ENCODE assay signal across 8 cellular contexts in genomic region chr17:47188266-47188665, GRCh38. TPM values are rescaled to one million over a fixed set of nuclear protein-coding genes. Genes with fewer than 3 reads are reported as not detected.
A peak's percentile ranks its signal among the peaks of the same experiment; 100 is the strongest.
DNase-seq lines count a peak whose midpoint lies in the region; ATAC-seq and TF ChIP-seq lines count a peak whose summit lies in the region.

No MANE protein-coding gene starts in this region.

- H3K27ac ChIP-seq in Panc1 (ENCODE audit: low read length) (peak overlapping the region; percentile 99), coronary artery (peak overlapping the region; percentile 88 to 99), vagina (peak overlapping the region; percentile 97)

- TSS peak; percentile 79 for BruUV-seq in Panc1 (replicated peaks; lab: Mats Ljungman, UMichigan)

- TF ChIP-seq POLR2A in vagina (IDR thresholded peaks at IDR 0.05), result no peak

- peak; percentile 3; the same call in 1 of the 2 replicates for ATAC-seq in Panc1
- no peak for ATAC-seq in memory B cell (ENCODE audit: low read depth)
- ATAC-seq in HG02973 (IDR thresholded peaks at IDR 0.05; ENCODE audit: unreplicated experiment), result no peak
- no peak for ATAC-seq in GM21737 (IDR thresholded peaks at IDR 0.05; ENCODE audit: unreplicated experiment)

- H3K9me3 ChIP-seq in Panc1 (ENCODE audit: control insufficient read depth, insufficient read depth, low read depth, low read length) (no peaks in the 10 kb centered on the region), vagina (no peaks in the 10 kb centered on the region)

- peaks cover 55% of the 10 kb centered on the region for H3K4me1 Mint-ChIP-seq in activated naive CD4-positive, alpha-beta T cell treated with anti-CD3 and anti-CD28 coated beads, Interleukin-2, amount 10 ng/mL, durations not matched to agents 7 days and 5 days
- H3K4me1 Mint-ChIP-seq in memory B cell, result peaks cover 32% of the 10 kb centered on the region

- peak; percentile 34 for DNase-seq in activated naive CD4-positive, alpha-beta T cell treated with anti-CD3 and anti-CD28 coated beads, Interleukin-2, amount 10 ng/mL, durations not matched to agents 7 days and 5 days
- DNase-seq in activated naive CD4-positive, alpha-beta T cell treated with anti-CD3 and anti-CD28 coated beads, Interleukin-2, amount 50 U/mL, for 16 hours, result no peak
- DNase-seq in Panc1 (ENCODE audit: low read depth, low spot score) (no peak), coronary artery (ENCODE audit: low spot score) (no peak), memory B cell (ENCODE audit: low spot score in 2 of 2) (no peak), vagina (ENCODE audit: extremely low spot score in 2 of 2) (no peak)

- peak overlapping the region; percentile 97 for H3K4me3 Mint-ChIP-seq in activated naive CD4-positive, alpha-beta T cell treated with anti-CD3 and anti-CD28 coated beads, Interleukin-2, amount 10 ng/mL, durations not matched to agents 7 days and 5 days
- H3K4me3 Mint-ChIP-seq in memory B cell, result peak overlapping the region; percentile 95

- TF ChIP-seq CTCF in Panc1 (IDR thresholded peaks at IDR 0.05) (no peak), coronary artery (IDR thresholded peaks at IDR 0.05) (no peak), vagina (IDR thresholded peaks at IDR 0.05) (no peak)

- H3K36me3 Mint-ChIP-seq in activated naive CD4-positive, alpha-beta T cell treated with anti-CD3 and anti-CD28 coated beads, Interleukin-2, amount 10 ng/mL, durations not matched to agents 7 days and 5 days, result peaks cover 19% of the 10 kb centered on the region
- peaks cover 7% of the 10 kb centered on the region for H3K36me3 Mint-ChIP-seq in memory B cell

- H3K36me3 ChIP-seq in Panc1 (ENCODE audit: control insufficient read depth, insufficient read depth, low read length) (peaks cover 9% of the 10 kb centered on the region), vagina (no peaks in the 10 kb centered on the region)

- no peaks in the 10 kb centered on the region for H3K9me3 Mint-ChIP-seq in activated naive CD4-positive, alpha-beta T cell treated with anti-CD3 and anti-CD28 coated beads, Interleukin-2, amount 10 ng/mL, durations not matched to agents 7 days and 5 days
- H3K9me3 Mint-ChIP-seq in memory B cell, result no peaks in the 10 kb centered on the region

- no peaks in the 10 kb centered on the region for H3K27me3 Mint-ChIP-seq in activated naive CD4-positive, alpha-beta T cell treated with anti-CD3 and anti-CD28 coated beads, Interleukin-2, amount 10 ng/mL, durations not matched to agents 7 days and 5 days
- no peaks in the 10 kb centered on the region for H3K27me3 Mint-ChIP-seq in memory B cell

- H3K4me1 ChIP-seq in Panc1 (ENCODE audit: control insufficient read depth, insufficient read depth, low read length), result peaks cover 13% of the 10 kb centered on the region
- peaks cover 57% of the 10 kb centered on the region for H3K4me1 ChIP-seq in vagina

- H3K4me3 ChIP-seq in Panc1 (ENCODE audit: low read depth in 2 of 2, low read length in 2 of 2), result peak overlapping the region; percentile 95
- H3K4me3 ChIP-seq in coronary artery, result peak overlapping the region; percentile 97
- peak overlapping the region; percentile 56 to 76 for H3K4me3 ChIP-seq in vagina

- POLR2A ChIA-PET in Panc1 (lab: Charles Lee), result no interaction called here

- intact Hi-C loops in Panc1 (cut with micrococcal nuclease; ENCODE audit: unreplicated experiment), result no loop called here
- intact Hi-C loops in vagina (cut with DNase I), result no loop called here

- peak overlapping the region; percentile 95 for H3K27ac Mint-ChIP-seq in activated naive CD4-positive, alpha-beta T cell treated with anti-CD3 and anti-CD28 coated beads, Interleukin-2, amount 10 ng/mL, durations not matched to agents 7 days and 5 days
- H3K27ac Mint-ChIP-seq in memory B cell, result peak overlapping the region; percentile 95

- CTCF ChIA-PET in activated naive CD4-positive, alpha-beta T cell treated with anti-CD3 and anti-CD28 coated beads, Interleukin-2, amount 10 ng/mL, durations not matched to agents 7 days and 5 days (lab: Charles Lee), result no interaction called here
- CTCF ChIA-PET in Panc1 (lab: Charles Lee), result no interaction called here

- no peaks in the 10 kb centered on the region for H3K27me3 ChIP-seq in Panc1 (ENCODE audit: control insufficient read depth, insufficient read depth, low read length)
- no peaks in the 10 kb centered on the region for H3K27me3 ChIP-seq in vagina

- in situ Hi-C loops in Panc1 (cut with HindIII; ENCODE audit: low pct_unique_long_range_greater_than_20kb, low sequenced_read_pairs), result no loop called here

RNA-seq across cellular contexts. Expression of gene CDC27, which starts 0.8 kb away (rescaled TPM):
- 97.5 TPM for total RNA-seq in Panc1 (2021; ENCODE audit: unreplicated experiment)
- 39.0 TPM for polyA plus RNA-seq in Panc1 (2012; ENCODE audit: insufficient read length)
- total RNA-seq in vagina, result 91.1 TPM

RNA-seq across cellular contexts. Expression of gene MYL4, which starts 20.9 kb away (rescaled TPM):
- total RNA-seq in Panc1 (2021; ENCODE audit: unreplicated experiment) (0.49 TPM), vagina (not detected)
- not detected for polyA plus RNA-seq in Panc1 (2012; ENCODE audit: insufficient read length)
